13 cellular contexts compared by ENCODE assay signal in the genomic region with DNA sequence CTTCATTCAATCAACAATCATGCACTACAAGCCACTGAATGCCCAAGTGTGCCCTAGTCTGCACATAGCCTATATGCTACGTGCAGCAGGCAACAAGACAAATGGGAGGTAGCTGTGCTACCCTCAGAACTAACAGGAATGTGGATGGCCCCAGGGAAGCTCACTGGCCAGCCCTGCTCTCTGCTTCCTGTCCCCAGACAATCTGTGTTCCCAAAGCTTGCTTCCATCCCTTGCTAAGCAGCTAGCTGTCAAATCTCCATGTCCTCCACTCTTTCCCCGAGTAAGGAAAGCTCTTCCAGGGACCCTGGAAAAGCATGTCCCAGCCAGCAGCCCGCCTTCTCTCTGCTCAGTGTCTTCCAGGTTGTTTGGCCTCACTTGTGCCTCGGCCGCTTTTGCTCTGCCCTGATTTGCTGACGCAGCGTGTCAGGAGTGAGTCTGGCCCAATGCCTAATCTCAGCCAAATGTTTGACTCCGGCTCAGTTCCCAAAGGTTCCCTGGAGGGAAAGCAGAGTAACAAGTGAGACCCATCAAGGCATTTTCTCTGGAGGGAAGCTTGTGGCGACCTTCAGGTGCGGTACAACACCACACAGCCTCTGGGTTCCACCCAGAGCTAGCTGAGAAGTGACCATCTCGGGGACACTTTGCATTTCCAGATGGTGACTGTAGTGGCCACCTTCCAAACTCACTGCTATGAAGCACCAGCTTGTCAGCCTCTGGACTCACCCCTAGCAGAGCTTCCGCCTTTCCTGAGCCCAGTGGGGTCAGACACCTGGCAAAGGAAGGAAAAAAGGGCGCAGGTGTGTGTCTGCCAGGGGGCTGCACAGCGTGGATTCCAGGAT.
DNase-seq lines count a peak whose midpoint lies in the region; ATAC-seq and TF ChIP-seq lines count a peak whose summit lies in the region.
"Had no signal": no experiment of that assay in that cellular context is flagged by ENCODE, and none has a peak within 500 bp of the region (broad histone marks: within the 10 kb centered on the region; RNA-seq: fewer than 3 reads in every experiment).

No MANE protein-coding gene starts in this region.

- no peak for TF ChIP-seq CTCF in HL-60 (IDR thresholded peaks at IDR 0.05; ENCODE audit: insufficient read depth, low read length)
- TF ChIP-seq CTCF in liver (IDR thresholded peaks at IDR 0.05; ENCODE audit: low read depth, low read length, missing input control), result no peak

- no peaks in the 10 kb centered on the region for H3K36me3 ChIP-seq in liver (ENCODE audit: control insufficient read depth in 4 of 4, insufficient read depth in 3 of 4, low read depth in 1 of 4, low read length in 3 of 4)
- no peaks in the 10 kb centered on the region for H3K36me3 ChIP-seq in stomach smooth muscle (ENCODE audit: control insufficient read depth in 2 of 2, insufficient read depth in 2 of 2, low read length in 2 of 2)

- ATAC-seq in GM18867 (IDR thresholded peaks at IDR 0.05; ENCODE audit: unreplicated experiment), result no peak

- no peak overlapping the region for H3K9ac ChIP-seq in liver (ENCODE audit: low read depth in 1 of 2, low read length in 2 of 2)
- H3K9ac ChIP-seq in stomach smooth muscle (ENCODE audit: low read length in 2 of 2), result peak overlapping the region; percentile 13 to 47

- peak; percentile 56 to 68 for TF ChIP-seq RAD21 in liver (IDR thresholded peaks at IDR 0.05)

- peak overlapping the region; percentile 32; the same call in 1 of the 2 replicates for H3K27ac ChIP-seq in HL-60 (replicated peaks)
- peak overlapping the region in 1 of 2 donors; percentile 19 for H3K27ac ChIP-seq in liver (ENCODE audit: low read depth in 1 of 2, low read length in 2 of 2)
- H3K27ac ChIP-seq in stomach smooth muscle (ENCODE audit: low read length), result peak overlapping the region; percentile 37

- DNase-seq in HL-60 (ENCODE audit: low read depth in 1 of 2, low spot score in 1 of 2) (no peak), cerebellum (ENCODE audit: low spot score) (peak; percentile 35), NCI-H187 (lab: John Stamatoyannopoulos, UW) (no peak), DMS79 treated with DMSO at 0.1 percent for 48 hours (lab: John Stamatoyannopoulos, UW) (no peak)
- no peak for DNase-seq in stimulated activated naive CD4-positive, alpha-beta T cell (lab: John Stamatoyannopoulos, UW)
- DNase-seq: activated CD4-positive, alpha-beta T cell treated with anti-CD3 and anti-CD28 coated beads, Interleukin-2, amount 10 ng/mL, durations not matched to agents 24 days and 14 days; activated naive CD4-positive, alpha-beta T cell treated with anti-CD3 and anti-CD28 coated beads, Interleukin-2, amount 50 U/mL, for 16 hours; MM.1S; NCI-H526 treated with DMSO at 0.1 percent for 48 hours; stimulated activated CD4-positive, alpha-beta T cell treated with anti-CD3 and anti-CD28 coated beads, Interleukin-4, amount 100 ng/mL, for 1 hour had no signal

- 48% methylated on average over 14 of the region's 14 CpGs for WGBS in liver

- H3K9me3 ChIP-seq in liver (ENCODE audit: control insufficient read depth in 4 of 4, low read length in 3 of 4) (no peaks in the 10 kb centered on the region), stomach smooth muscle (ENCODE audit: control insufficient read depth in 2 of 2, low read length in 2 of 2) (no peaks in the 10 kb centered on the region)

- H3K27me3 ChIP-seq in HL-60 (ENCODE audit: insufficient read depth, poor library complexity, severe bottlenecking) (no peaks in the 10 kb centered on the region), liver (ENCODE audit: control insufficient read depth in 4 of 4, insufficient read depth in 4 of 4, low read length in 3 of 4) (no peaks in the 10 kb centered on the region), stomach smooth muscle (ENCODE audit: control insufficient read depth in 1 of 2, insufficient read depth in 2 of 2, low read length in 2 of 2) (no peaks in the 10 kb centered on the region)

- no peak overlapping the region for H3K4me3 ChIP-seq in HL-60 (replicated peaks; ENCODE audit: insufficient read depth, low read length)
- H3K4me3 ChIP-seq in liver (ENCODE audit: low read depth in 1 of 3, low read length in 3 of 3), result no peak overlapping the region
- H3K4me3 ChIP-seq in stomach smooth muscle (ENCODE audit: low read length in 2 of 2), result peak overlapping the region in 1 of 2 donors; percentile 35

- H3K4me1 ChIP-seq in liver (ENCODE audit: control insufficient read depth in 4 of 4, insufficient read depth in 4 of 4, low read length in 3 of 4), result peaks cover 5 to 12% (median 8%) of the 10 kb centered on the region in 4 donors
- H3K4me1 ChIP-seq in stomach smooth muscle (ENCODE audit: control insufficient read depth, insufficient read depth, low read length), result peaks cover 19% of the 10 kb centered on the region

TF ChIP-seq in liver, 16 proteins besides CTCF, POLR2A, EP300 and RAD21:
- TF ChIP-seq, protein P1, sequence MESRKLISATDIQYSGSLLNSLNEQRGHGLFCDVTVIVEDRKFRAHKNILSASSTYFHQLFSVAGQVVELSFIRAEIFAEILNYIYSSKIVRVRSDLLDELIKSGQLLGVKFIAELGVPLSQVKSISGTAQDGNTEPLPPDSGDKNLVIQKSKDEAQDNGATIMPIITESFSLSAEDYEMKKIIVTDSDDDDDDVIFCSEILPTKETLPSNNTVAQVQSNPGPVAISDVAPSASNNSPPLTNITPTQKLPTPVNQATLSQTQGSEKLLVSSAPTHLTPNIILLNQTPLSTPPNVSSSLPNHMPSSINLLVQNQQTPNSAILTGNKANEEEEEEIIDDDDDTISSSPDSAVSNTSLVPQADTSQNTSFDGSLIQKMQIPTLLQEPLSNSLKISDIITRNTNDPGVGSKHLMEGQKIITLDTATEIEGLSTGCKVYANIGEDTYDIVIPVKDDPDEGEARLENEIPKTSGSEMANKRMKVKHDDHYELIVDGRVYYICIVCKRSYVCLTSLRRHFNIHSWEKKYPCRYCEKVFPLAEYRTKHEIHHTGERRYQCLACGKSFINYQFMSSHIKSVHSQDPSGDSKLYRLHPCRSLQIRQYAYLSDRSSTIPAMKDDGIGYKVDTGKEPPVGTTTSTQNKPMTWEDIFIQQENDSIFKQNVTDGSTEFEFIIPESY (IDR thresholded peaks at IDR 0.05), result no peak
- peak in 1 of 2 donors; percentile 10 for TF ChIP-seq HNF4A (conservative IDR thresholded peaks at IDR 0.05)

Comparison
In these comparisons a context has a peak if more than half of its experiments do, and no peak if none do; other contexts are left out.
1. H3K9ac ChIP-seq: peak in stomach smooth muscle (2 of 2); none in liver (0 of 2).